In genomic region chr13:23859455-23859854, GRCh38 we compare ENCODE assay signal across 1 cellular context.
TF ChIP-seq lines count a peak whose summit lies in the region.

No MANE protein-coding gene starts in this region.

TF ChIP-seq in HepG2, 621 proteins besides CTCF, POLR2A, EP300 and RAD21 (continued from another document and continues in another):
- peak; percentile 52; the same call in 1 of the 2 replicates for TF ChIP-seq AHDC1 (CRISPR knock-in tag; IDR thresholded peaks at IDR 0.05; ENCODE audit: borderline replicate concordance)
- TF ChIP-seq ZNF276 (CRISPR knock-in tag; IDR thresholded peaks at IDR 0.05; ENCODE audit: low read depth) = no peak
- peak; percentile 68 for TF ChIP-seq TEAD3 (CRISPR knock-in tag; optimal IDR thresholded peaks at IDR 0.05; ENCODE audit: borderline replicate concordance)
- TF ChIP-seq FOXA1 (IDR thresholded peaks at IDR 0.05) = no peak
- TF ChIP-seq FOXA1 (CRISPR knock-in tag; IDR thresholded peaks at IDR 0.05) = peak; percentile 52; the same call in 1 of the 2 replicates
- TF ChIP-seq ZNF407 (CRISPR knock-in tag; IDR thresholded peaks at IDR 0.05; ENCODE audit: not compliant biosample characterization) = no peak
- TF ChIP-seq RBM39 (IDR thresholded peaks at IDR 0.05; ENCODE audit: low read depth, low read length, poor library complexity, severe bottlenecking) = no peak
- no peak for TF ChIP-seq ZFP36L1 (CRISPR knock-in tag; IDR thresholded peaks at IDR 0.05)
- no peak for TF ChIP-seq ATF3 (CRISPR knock-in tag; IDR thresholded peaks at IDR 0.05)
- no peak for TF ChIP-seq TERF1 (CRISPR knock-in tag; IDR thresholded peaks at IDR 0.05)
- no peak for TF ChIP-seq DR1 (CRISPR knock-in tag; IDR thresholded peaks at IDR 0.05)
- no peak for TF ChIP-seq SMARCE1 (IDR thresholded peaks at IDR 0.05; ENCODE audit: borderline replicate concordance)
- TF ChIP-seq ZNF224 (CRISPR knock-in tag; IDR thresholded peaks at IDR 0.05) = no peak
- no peak for TF ChIP-seq ZNF883 (CRISPR knock-in tag; IDR thresholded peaks at IDR 0.05; ENCODE audit: not compliant biosample characterization)
- peak; percentile 62 for TF ChIP-seq ARID5B (CRISPR knock-in tag; IDR thresholded peaks at IDR 0.05)
- no peak for TF ChIP-seq ATF1 (CRISPR knock-in tag; IDR thresholded peaks at IDR 0.05)
- no peak for TF ChIP-seq ZNF660 (CRISPR knock-in tag; IDR thresholded peaks at IDR 0.05; ENCODE audit: borderline replicate concordance, low read depth)
- no peak for TF ChIP-seq FOXK2 (IDR thresholded peaks at IDR 0.05)
- TF ChIP-seq ZNF839 (CRISPR knock-in tag; IDR thresholded peaks at IDR 0.05; ENCODE audit: borderline replicate concordance) = no peak
- TF ChIP-seq POGK (CRISPR knock-in tag; conservative IDR thresholded peaks at IDR 0.05) = peak; percentile 94
- TF ChIP-seq ZBTB37 (CRISPR knock-in tag; IDR thresholded peaks at IDR 0.05) = no peak
- TF ChIP-seq NCOA5 (CRISPR knock-in tag; IDR thresholded peaks at IDR 0.05) = no peak
- no peak for TF ChIP-seq ZBTB49 (CRISPR knock-in tag; IDR thresholded peaks at IDR 0.05; ENCODE audit: borderline replicate concordance)
- peak; percentile 73; the same call in 1 of the 2 replicates for TF ChIP-seq RCOR2 (CRISPR knock-in tag; IDR thresholded peaks at IDR 0.05)
